ENCODE assay signal across 24 cellular contexts in genomic region chr5:51156222-51156621, GRCh38.
DNase-seq lines count a peak whose midpoint lies in the region; ATAC-seq, FAIRE-seq and TF ChIP-seq lines count a peak whose summit lies in the region.
"Had no signal": no experiment of that assay in that cellular context is flagged by ENCODE, and none has a peak within 500 bp of the region (broad histone marks: within the 10 kb centered on the region; RNA-seq: fewer than 3 reads in every experiment).

No MANE protein-coding gene starts in this region.

- H3K4me1 ChIP-seq in HepG2 (ENCODE audit: insufficient read depth, low read length) (no peaks in the 10 kb centered on the region), right lobe of liver (no peaks in the 10 kb centered on the region), K562 (replicated peaks in 1 of 2; ENCODE audit: control insufficient read depth in 2 of 2, insufficient read depth in 2 of 2, low read length in 2 of 2) (no peaks in the 10 kb centered on the region), trophoblast cell (ENCODE audit: control insufficient read depth in 1 of 2, insufficient read depth in 2 of 2, low read length in 2 of 2) (no peaks in the 10 kb centered on the region)
- H3K4me1 ChIP-seq: BE2C, BLaER1 had no signal

- H3K9me1 ChIP-seq in K562 (ENCODE audit: control insufficient read depth, insufficient read depth, low read length), result no peaks in the 10 kb centered on the region

- H3K36me3 ChIP-seq in HepG2 (replicated peaks in 1 of 2; ENCODE audit: control insufficient read depth in 1 of 2, insufficient read depth in 2 of 2, low read length in 2 of 2), result no peaks in the 10 kb centered on the region
- no peaks in the 10 kb centered on the region for H3K36me3 ChIP-seq in right lobe of liver
- no peaks in the 10 kb centered on the region for H3K36me3 ChIP-seq in K562 (ENCODE audit: control insufficient read depth, insufficient read depth, low read length)
- no peaks in the 10 kb centered on the region for H3K36me3 ChIP-seq in trophoblast cell (ENCODE audit: control insufficient read depth in 1 of 2, insufficient read depth in 2 of 2, low read length in 2 of 2)
- H3K36me3 ChIP-seq: BE2C, BLaER1 had no signal

- H4K91ac ChIP-seq in trophoblast cell (ENCODE audit: low read depth, low read length), result no peak overlapping the region

- H3K4ac ChIP-seq in trophoblast cell (ENCODE audit: low read depth, low read length), result no peak overlapping the region

- no peak for TF ChIP-seq POLR2A in HepG2 (IDR thresholded peaks at IDR 0.05; ENCODE audit: insufficient read depth in 1 of 2, low read depth in 2 of 2, low read length in 2 of 2)
- no peak for TF ChIP-seq POLR2A in right lobe of liver (IDR thresholded peaks at IDR 0.05)
- no peak for TF ChIP-seq POLR2A in K562 (conservative IDR thresholded peaks at IDR 0.05)

- H3K27me3 ChIP-seq in HepG2 (ENCODE audit: control insufficient read depth in 1 of 2, insufficient read depth in 2 of 2, low read length in 2 of 2) (no peaks in the 10 kb centered on the region), right lobe of liver (no peaks in the 10 kb centered on the region), K562 (ENCODE audit: control insufficient read depth in 2 of 2, insufficient read depth in 2 of 2, low read length in 2 of 2) (no peaks in the 10 kb centered on the region), trophoblast cell (ENCODE audit: insufficient read depth, low read length) (no peaks in the 10 kb centered on the region)
- H3K27me3 ChIP-seq: BE2C, BLaER1 had no signal

- no peak overlapping the region for H3K23ac ChIP-seq in trophoblast cell (ENCODE audit: low read length)

- intact Hi-C loops in HepG2 (cut with micrococcal nuclease; ENCODE audit: unreplicated experiment), result no loop called here
- intact Hi-C loops in right lobe of liver (cut with DNase I), result no loop called here
- intact Hi-C loops in K562 (cut with micrococcal nuclease), result no loop called here

- H3K4me3 ChIP-seq in HepG2 (replicated peaks in 1 of 3; ENCODE audit: insufficient read depth in 1 of 3, low read depth in 2 of 3, low read length in 3 of 3), result no peak overlapping the region
- no peak overlapping the region for H3K4me3 ChIP-seq in right lobe of liver
- H3K4me3 ChIP-seq in K562, result no peak overlapping the region
- H3K4me3 ChIP-seq in trophoblast cell (ENCODE audit: low read depth, low read length), result no peak overlapping the region
- H3K4me3 ChIP-seq: BLaER1, GM12878 had no signal

- no peaks in the 10 kb centered on the region for H4K20me1 ChIP-seq in HepG2 (ENCODE audit: insufficient read depth, low read length)
- H4K20me1 ChIP-seq in K562 (replicated peaks; ENCODE audit: control insufficient read depth, insufficient read depth, low read length), result no peaks in the 10 kb centered on the region
- H4K20me1 ChIP-seq: BLaER1 had no signal

- peaks cover 2% of the 10 kb centered on the region for H3K79me1 ChIP-seq in trophoblast cell (ENCODE audit: low read length)

- POLR2A ChIA-PET in HepG2 (lab: Yijun Ruan, JAX), result no interaction called here
- POLR2A ChIA-PET in K562 (lab: Yijun Ruan, JAX), result no interaction called here

- H3K9ac ChIP-seq in HepG2 (ENCODE audit: insufficient read depth, low read depth, low read length), result no peak overlapping the region
- no peak overlapping the region for H3K9ac ChIP-seq in K562 (ENCODE audit: insufficient read depth in 1 of 2, low read depth in 2 of 2, low read length in 2 of 2)
- H3K9ac ChIP-seq in trophoblast cell (ENCODE audit: low read length), result no peak overlapping the region
- H3K9ac ChIP-seq: BLaER1 had no signal

- H4K12ac ChIP-seq in trophoblast cell (ENCODE audit: low read depth, low read length), result no peak overlapping the region

- no peak overlapping the region for H4K8ac ChIP-seq in trophoblast cell (ENCODE audit: low read depth, low read length)

- H3K9me3 ChIP-seq in HepG2 (ENCODE audit: low read length), result peaks cover 17% of the 10 kb centered on the region
- no peaks in the 10 kb centered on the region for H3K9me3 ChIP-seq in right lobe of liver
- H3K9me3 ChIP-seq in K562 (replicated peaks; ENCODE audit: control insufficient read depth, insufficient read depth, low read depth, low read length), result no peaks in the 10 kb centered on the region
- peaks cover 2% of the 10 kb centered on the region for H3K9me3 ChIP-seq in trophoblast cell (ENCODE audit: insufficient read depth, low read depth, low read length)
- H3K9me3 ChIP-seq: BE2C had no signal

- TF ChIP-seq EP300 in HepG2 (IDR thresholded peaks at IDR 0.05; ENCODE audit: low read depth in 2 of 2, low read length in 2 of 2) (no peak), HepG2 (CRISPR knock-in tag; IDR thresholded peaks at IDR 0.05; ENCODE audit: borderline replicate concordance) (no peak), K562 (IDR thresholded peaks at IDR 0.05; ENCODE audit: low read length) (no peak)

- no peak overlapping the region for H2BK5ac ChIP-seq in trophoblast cell (ENCODE audit: low read depth, low read length, poor library complexity)

- no peak overlapping the region for H2AK5ac ChIP-seq in trophoblast cell (ENCODE audit: low read length)

- ATAC-seq in HepG2, result no peak
- no peak for ATAC-seq in right lobe of liver
- no peak for ATAC-seq in K562
- ATAC-seq in GM21515 (IDR thresholded peaks at IDR 0.05; ENCODE audit: unreplicated experiment), result no peak
- ATAC-seq: GM12878 had no signal

- H3K79me2 ChIP-seq in HepG2 (ENCODE audit: insufficient read depth, low read length), result no peaks in the 10 kb centered on the region
- H3K79me2 ChIP-seq in K562 (ENCODE audit: control insufficient read depth, insufficient read depth, low read length), result no peaks in the 10 kb centered on the region
- H3K79me2 ChIP-seq in trophoblast cell (ENCODE audit: control insufficient read depth, insufficient read depth, low read length, poor library complexity), result no peaks in the 10 kb centered on the region

- no peak overlapping the region for H3K18ac ChIP-seq in trophoblast cell (ENCODE audit: low read length)

- no peak for DNase-seq in HepG2 (ENCODE audit: low spot score)
- no peak for DNase-seq in right lobe of liver
- no peak for DNase-seq in K562 (ENCODE audit: extremely low read depth in 1 of 4, low spot score in 3 of 4)
- no peak for DNase-seq in trophoblast cell
- DNase-seq: ACHN; BE2C; C1 segment of cervical spinal cord; CD4-positive, alpha-beta memory T cell; CD4-positive, CD25-positive, alpha-beta regulatory T cell; CD8-positive, alpha-beta memory T cell; COR-L47; DMS 273 treated with DMSO at 0.1 percent for 48 hours; DMS153; DMS53; DMS79; DND-41; EL; GDM1 had no signal

- H2BK120ac ChIP-seq in trophoblast cell (ENCODE audit: insufficient read depth, low read length, poor library complexity), result no peak overlapping the region

- no peak overlapping the region for H3K4me2 ChIP-seq in HepG2 (ENCODE audit: low read depth, low read length)
- H3K4me2 ChIP-seq in K562 (ENCODE audit: insufficient read depth, low read length), result no peak overlapping the region
- H3K4me2 ChIP-seq in trophoblast cell (ENCODE audit: low read length), result no peak overlapping the region
- H3K4me2 ChIP-seq: BLaER1 had no signal

- no peak for TF ChIP-seq RAD21 in HepG2 (CRISPR knock-in tag; IDR thresholded peaks at IDR 0.05)
- no peak for TF ChIP-seq RAD21 in K562 (CRISPR knock-in tag; conservative IDR thresholded peaks at IDR 0.05 in 1 of 2, IDR thresholded peaks at IDR 0.05 in 1 of 2)

- TF ChIP-seq CTCF in HepG2 (CRISPR knock-in tag; IDR thresholded peaks at IDR 0.05), result no peak
- no peak for TF ChIP-seq CTCF in right lobe of liver (IDR thresholded peaks at IDR 0.05)
- no peak for TF ChIP-seq CTCF in K562 (IDR thresholded peaks at IDR 0.05 in 2 of 3, conservative IDR thresholded peaks at IDR 0.05 in 1 of 3; ENCODE audit: insufficient read depth in 2 of 3, low read depth in 1 of 3, low read length in 3 of 3)

- BruUV-seq in HepG2 (replicated peaks; lab: Mats Ljungman, UMichigan) (no TSS peak), K562 (replicated peaks; lab: Mats Ljungman, UMichigan) (no TSS peak)

- CTCF ChIA-PET in HepG2 (lab: Yijun Ruan, JAX; ENCODE audit: low intra/inter-chr PET ratio, low total read pairs) (no interaction called here), K562 (lab: Yijun Ruan, JAX; ENCODE audit: low intra/inter-chr PET ratio) (no interaction called here)

- FAIRE-seq in HepG2 (lab: Jason Lieb, UNC), result no peak
- no peak for FAIRE-seq in K562 (lab: Jason Lieb, UNC)
- FAIRE-seq: GM12878, GM12892, GM18507 had no signal

- no peak overlapping the region for H3K14ac ChIP-seq in trophoblast cell (ENCODE audit: low read length)

- in situ Hi-C loops in HepG2 (cut with HindIII; ENCODE audit: extremely low pct_ligation_motif_present, low pct_unique_long_range_greater_than_20kb), result no loop called here
- in situ Hi-C loops in K562 (cut with MboI), result no loop called here

- H2BK12ac ChIP-seq in trophoblast cell (ENCODE audit: low read length), result no peak overlapping the region

- H3K27ac ChIP-seq in HepG2 (ENCODE audit: extremely low read length, insufficient read depth, low read length) (no peak overlapping the region), right lobe of liver (no peak overlapping the region), K562 (ENCODE audit: extremely low read depth, low read depth, low read length) (no peak overlapping the region), trophoblast cell (ENCODE audit: low read depth, low read length) (no peak overlapping the region)
- H3K27ac ChIP-seq: 22Rv1, BLaER1 had no signal

- H2AFZ ChIP-seq in HepG2 (ENCODE audit: low read length) (no peak overlapping the region), K562 (ENCODE audit: low read depth, low read length) (no peak overlapping the region), trophoblast cell (ENCODE audit: insufficient read depth, low read length, poor library complexity) (no peak overlapping the region)

TF ChIP-seq in HepG2, 621 proteins besides CTCF, POLR2A, EP300 and RAD21 (continues in another document):
- TF ChIP-seq MED1 (CRISPR knock-in tag; IDR thresholded peaks at IDR 0.05) (no peak), TMF1 (CRISPR knock-in tag; IDR thresholded peaks at IDR 0.05; ENCODE audit: low read depth) (no peak), SAFB2 (CRISPR knock-in tag; IDR thresholded peaks at IDR 0.05; ENCODE audit: borderline replicate concordance, low read depth) (no peak), ZFP36L2 (CRISPR knock-in tag; IDR thresholded peaks at IDR 0.05) (no peak), MAFK (conservative IDR thresholded peaks at IDR 0.05 in 1 of 2, IDR thresholded peaks at IDR 0.05 in 1 of 2; ENCODE audit: low read length in 2 of 2) (peak in 1 of 2 experiments; percentile 55; a peak in 2 of 4 replicates), ZNF296 (CRISPR knock-in tag; conservative IDR thresholded peaks at IDR 0.05) (no peak)

TF ChIP-seq in K562, 482 proteins besides CTCF, POLR2A, EP300 and RAD21:
- TF ChIP-seq MEF2A (IDR thresholded peaks at IDR 0.05; ENCODE audit: control insufficient read depth, low read depth, low read length), result no peak
- TF ChIP-seq ZNF316 (IDR thresholded peaks at IDR 0.05), result peak; percentile 30; the same call in 1 of the 2 replicates

Comparison
In these comparisons a context has a peak if more than half of its experiments do, and no peak if none do; other contexts are left out.
1. Of the 241 proteins assayed by ChIP-seq in both HepG2 and K562: peak only in HepG2: MAFF; only in K562: none; in both: none; in neither: 239; mixed calls (peak in some experiments, not most) for 1.